In the genomic region with DNA sequence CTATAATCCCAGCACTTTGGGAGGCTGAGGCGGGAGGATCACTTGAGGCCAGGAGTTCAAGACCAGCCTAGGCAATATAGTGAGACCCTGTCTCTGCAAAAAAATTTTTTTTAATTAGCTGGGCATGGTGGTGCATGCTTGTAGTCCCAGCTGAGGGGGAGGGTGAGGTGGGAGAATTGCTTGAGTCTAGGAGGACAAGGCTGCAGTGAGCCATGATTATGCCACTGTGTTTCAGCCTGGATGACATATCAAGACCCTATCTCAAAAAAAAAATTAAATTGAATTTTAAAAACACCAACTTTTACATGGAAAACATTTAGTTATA, we compare ENCODE assay signal across 8 cellular contexts. TPM values are rescaled to one million over a fixed set of nuclear protein-coding genes. Genes with fewer than 3 reads are reported as not detected.
DNase-seq lines count a peak whose midpoint lies in the region; ATAC-seq, FAIRE-seq and TF ChIP-seq lines count a peak whose summit lies in the region.
"Not testable (repeated sequence)": the region's sequence is repeated elsewhere in the genome, so short reads cannot be mapped to it uniquely, and the experiment has no call there.

No MANE protein-coding gene starts in this region.

- TF ChIP-seq CTCF in A549 (IDR thresholded peaks at IDR 0.05); OCI-LY7 (conservative IDR thresholded peaks at IDR 0.05; ENCODE audit: low read length): not testable (repeated sequence)

- H4K91ac ChIP-seq in mesenchymal stem cell (ENCODE audit: low read length), result not testable (repeated sequence)

- peaks cover 20% of the 10 kb centered on the region for H3K4me1 ChIP-seq in A549
- H3K4me1 ChIP-seq in OCI-LY7 (ENCODE audit: insufficient read depth, low read length, poor library complexity, severe bottlenecking), result peaks cover 50% of the 10 kb centered on the region
- not testable (repeated sequence) for H3K4me1 ChIP-seq in mesenchymal stem cell (ENCODE audit: control insufficient read depth, insufficient read depth, low read depth, low read length)

- H2BK15ac ChIP-seq in mesenchymal stem cell (ENCODE audit: low read depth, poor library complexity, severe bottlenecking), result not testable (repeated sequence)

- peak overlapping the region; percentile 97 for H3K4me3 Mint-ChIP-seq in activated CD8-positive, alpha-beta memory T cell treated with anti-CD3 and anti-CD28 coated beads, Interleukin-2, amount 10 ng/mL, durations not matched to agents 7 days and 5 days
- peak overlapping the region; percentile 94 for H3K4me3 Mint-ChIP-seq in dendritic cell treated with granulocyte-macrophage colony-stimulating factor and Interleukin-4, amounts not matched to agents 40 ng/mL and 50 ng/mL, for 4 days

- H3K9ac ChIP-seq in mesenchymal stem cell (ENCODE audit: low read length), result peak overlapping the region; percentile 89

- peaks cover 23% of the 10 kb centered on the region for H3K36me3 ChIP-seq in OCI-LY7 (ENCODE audit: insufficient read depth, low read length)
- H3K36me3 ChIP-seq in mesenchymal stem cell (ENCODE audit: control insufficient read depth in 1 of 2, insufficient read depth in 2 of 2, low read depth in 1 of 2, low read length in 2 of 2), result not testable (repeated sequence)

- H3K14ac ChIP-seq in mesenchymal stem cell (ENCODE audit: low read length in 2 of 2), result not testable (repeated sequence)

- not testable (repeated sequence) for H2BK12ac ChIP-seq in mesenchymal stem cell (ENCODE audit: low read length in 2 of 2)

- peak overlapping the region; percentile 94; the same call in 1 of the 2 replicates for H2AFZ ChIP-seq in OCI-LY7 (ENCODE audit: low read length)
- H2AFZ ChIP-seq in mesenchymal stem cell (ENCODE audit: low read depth, low read length), result not testable (repeated sequence)

- peaks cover 41% of the 10 kb centered on the region for H3K4me1 Mint-ChIP-seq in activated CD8-positive, alpha-beta memory T cell treated with anti-CD3 and anti-CD28 coated beads, Interleukin-2, amount 10 ng/mL, durations not matched to agents 7 days and 5 days
- peaks cover 42% of the 10 kb centered on the region for H3K4me1 Mint-ChIP-seq in dendritic cell treated with granulocyte-macrophage colony-stimulating factor and Interleukin-4, amounts not matched to agents 40 ng/mL and 50 ng/mL, for 4 days (ENCODE audit: low read depth)

- peak overlapping the region; percentile 96 for H3K27ac Mint-ChIP-seq in activated CD8-positive, alpha-beta memory T cell treated with anti-CD3 and anti-CD28 coated beads, Interleukin-2, amount 10 ng/mL, durations not matched to agents 7 days and 5 days
- H3K27ac Mint-ChIP-seq in dendritic cell treated with granulocyte-macrophage colony-stimulating factor and Interleukin-4, amounts not matched to agents 40 ng/mL and 50 ng/mL, for 4 days, result peak overlapping the region; percentile 98

- POLR2A ChIA-PET in A549 (lab: Yijun Ruan, JAX), result not testable (repeated sequence)
- POLR2A ChIA-PET in OCI-LY7 (lab: Charles Lee), result interaction anchor here (0.5 to 2.2 kb wide), 7 partner anchors 9 to 93 kb away, joined by 3 to 9 read pairs (median 3); a partner anchor contains a TSS

- not testable (repeated sequence) for H3K9me3 ChIP-seq in A549; OCI-LY7 (ENCODE audit: low read length); mesenchymal stem cell (ENCODE audit: control insufficient read depth, low read length)

- CTCF ChIA-PET in A549 (lab: Yijun Ruan, JAX), result interaction anchor here (1.1 kb wide), 1 partner anchor 23 kb away, joined by 3 read pairs; no protein-coding TSS in a partner anchor
- CTCF ChIA-PET in OCI-LY7 (lab: Charles Lee; ENCODE audit: unreplicated experiment), result not testable (repeated sequence)
- CTCF ChIA-PET in activated CD8-positive, alpha-beta memory T cell treated with anti-CD3 and anti-CD28 coated beads, Interleukin-2, amount 10 ng/mL, durations not matched to agents 7 days and 5 days (lab: Charles Lee), result interaction anchor here (1.1 to 1.9 kb wide), 4 partner anchors 43 to 206 kb away, joined by 3 to 6 read pairs (median 5); a partner anchor contains a TSS

- ATAC-seq in A549, result not testable (repeated sequence)
- ATAC-seq in GM19351 (IDR thresholded peaks at IDR 0.05; ENCODE audit: unreplicated experiment), result peak; percentile 15
- peak; percentile 17 for ATAC-seq in HG03066 (IDR thresholded peaks at IDR 0.05; ENCODE audit: low read depth, unreplicated experiment)
- peak; percentile 22 for ATAC-seq in activated CD8-positive, alpha-beta memory T cell treated with anti-CD3 and anti-CD28 coated beads, Interleukin-2, amount 10 ng/mL, durations not matched to agents 7 days and 5 days

- not testable (repeated sequence) for H3K79me1 ChIP-seq in mesenchymal stem cell (replicated peaks; ENCODE audit: low read length, poor library complexity, severe bottlenecking)

- H3K4me2 ChIP-seq in A549, result peak overlapping the region; percentile 93
- H3K4me2 ChIP-seq in OCI-LY7 (ENCODE audit: low read length), result peak overlapping the region; percentile 84
- H3K4me2 ChIP-seq in mesenchymal stem cell (ENCODE audit: low read length, poor library complexity, severe bottlenecking), result not testable (repeated sequence)

- H2BK5ac ChIP-seq in mesenchymal stem cell (ENCODE audit: low read depth, low read length, poor library complexity, severe bottlenecking), result not testable (repeated sequence)

- H2BK120ac ChIP-seq in mesenchymal stem cell (ENCODE audit: low read depth, low read length), result not testable (repeated sequence)

- not testable (repeated sequence) for H4K20me1 ChIP-seq in OCI-LY7 (ENCODE audit: insufficient read depth, low read length)

- TF ChIP-seq RAD21 in A549 (conservative IDR thresholded peaks at IDR 0.05 in 1 of 2, IDR thresholded peaks at IDR 0.05 in 1 of 2), result not testable (repeated sequence)

- H3K4me3 ChIP-seq in A549, result not testable (repeated sequence)
- H3K4me3 ChIP-seq in OCI-LY7 (ENCODE audit: low read depth, low read length, poor library complexity, severe bottlenecking) (peak overlapping the region; percentile 87), mesenchymal stem cell (ENCODE audit: insufficient read depth in 1 of 2, low read depth in 1 of 2, low read length in 2 of 2) (peak overlapping the region in 1 of 2 experiments; percentile 72)

- WGBS in A549 (ENCODE audit: missing lambda C conversion rate), result 100% methylated on average over 1 of the region's 1 CpG
- 88% methylated on average over 1 of the region's 1 CpG for WGBS in mesenchymal stem cell

- not testable (repeated sequence) for DNase-seq in A549 (ENCODE audit: low read depth in 1 of 2, low spot score in 1 of 2); OCI-LY7 (ENCODE audit: low spot score); activated CD8-positive, alpha-beta memory T cell treated with anti-CD3 and anti-CD28 coated beads, Interleukin-2, amount 10 ng/mL, durations not matched to agents 7 days and 5 days; mesenchymal stem cell
- DNase-seq in stimulated activated CD4-positive, alpha-beta T cell treated with anti-CD3 and anti-CD28 coated beads, Interleukin-2, amount 100 ng/mL, for 4 hours (ENCODE audit: low read depth), result peak; percentile 1

- intact Hi-C loops in OCI-LY7 (cut with micrococcal nuclease; ENCODE audit: unreplicated experiment), result loop anchor here (1.0 to 5.0 kb wide), 2 partner anchors 156 to 204 kb away; no protein-coding TSS in a partner anchor
- intact Hi-C loops in dendritic cell treated with granulocyte-macrophage colony-stimulating factor and Interleukin-4, amounts not matched to agents 40 ng/mL and 50 ng/mL, for 4 days (cut with micrococcal nuclease), result loop anchor here (2.0 to 10.0 kb wide), 2 partner anchors 25 to 209 kb away; a partner anchor contains a TSS

- not testable (repeated sequence) for H3K23ac ChIP-seq in mesenchymal stem cell (ENCODE audit: low read length in 2 of 2)

- peaks cover 47% of the 10 kb centered on the region for H3K79me2 ChIP-seq in OCI-LY7 (ENCODE audit: insufficient read depth, low read depth, low read length)

- peaks cover 24% of the 10 kb centered on the region for H3K36me3 Mint-ChIP-seq in activated CD8-positive, alpha-beta memory T cell treated with anti-CD3 and anti-CD28 coated beads, Interleukin-2, amount 10 ng/mL, durations not matched to agents 7 days and 5 days
- H3K36me3 Mint-ChIP-seq in dendritic cell treated with granulocyte-macrophage colony-stimulating factor and Interleukin-4, amounts not matched to agents 40 ng/mL and 50 ng/mL, for 4 days (ENCODE audit: low read depth), result peaks cover 48% of the 10 kb centered on the region

- not testable (repeated sequence) for H3K27me3 Mint-ChIP-seq in activated CD8-positive, alpha-beta memory T cell treated with anti-CD3 and anti-CD28 coated beads, Interleukin-2, amount 10 ng/mL, durations not matched to agents 7 days and 5 days; dendritic cell treated with granulocyte-macrophage colony-stimulating factor and Interleukin-4, amounts not matched to agents 40 ng/mL and 50 ng/mL, for 4 days

- H4K8ac ChIP-seq in mesenchymal stem cell (ENCODE audit: low read length), result not testable (repeated sequence)

- not testable (repeated sequence) for H3K27me3 ChIP-seq in mesenchymal stem cell (ENCODE audit: control insufficient read depth in 1 of 2, insufficient read depth in 1 of 2, low read length in 2 of 2)

- peak overlapping the region in 1 of 2 experiments; percentile 17 for H3K4ac ChIP-seq in mesenchymal stem cell (ENCODE audit: low read depth in 1 of 2, low read length in 2 of 2)

- not testable (repeated sequence) for H3K9me3 Mint-ChIP-seq in activated CD8-positive, alpha-beta memory T cell treated with anti-CD3 and anti-CD28 coated beads, Interleukin-2, amount 10 ng/mL, durations not matched to agents 7 days and 5 days (ENCODE audit: low read depth); dendritic cell treated with granulocyte-macrophage colony-stimulating factor and Interleukin-4, amounts not matched to agents 40 ng/mL and 50 ng/mL, for 4 days

- not testable (repeated sequence) for TF ChIP-seq EP300 in A549 (IDR thresholded peaks at IDR 0.05)

- TF ChIP-seq POLR2A in A549 (IDR thresholded peaks at IDR 0.05; ENCODE audit: low read length), result not testable (repeated sequence)

- H3K9me2 ChIP-seq in OCI-LY7 (ENCODE audit: insufficient read depth, low read length), result not testable (repeated sequence)

- not testable (repeated sequence) for FAIRE-seq in A549 (lab: Jason Lieb, UNC)

- BruUV-seq in OCI-LY7 (replicated peaks; lab: Mats Ljungman, UMichigan), result not testable (repeated sequence)

- H3K18ac ChIP-seq in mesenchymal stem cell (ENCODE audit: low read depth in 1 of 2, low read length in 2 of 2), result not testable (repeated sequence)

- H3K27ac ChIP-seq in A549 (peak overlapping the region; percentile 71 to 79), OCI-LY7 (ENCODE audit: low read depth, low read length, poor library complexity, severe bottlenecking) (peak overlapping the region; percentile 80)
- H3K27ac ChIP-seq in mesenchymal stem cell (ENCODE audit: low read length, poor library complexity, severe bottlenecking), result not testable (repeated sequence)

- not testable (repeated sequence) for H2AK5ac ChIP-seq in mesenchymal stem cell (ENCODE audit: low read length, severe bottlenecking)

RNA-seq across cellular contexts. Expression of a gene that starts 0.4 kb away (rescaled TPM):
- polyA plus RNA-seq in A549 (2011; rRNA removed) (29.6 and 33.9 TPM in 2 replicates), A549 (2017; fragmentation: RNase III; extraction: RNeasy Plus Mini Kit Qiagen cat#74134 plus additional on column Dnase treatment) (9.4 to 11.5 TPM (median 10.7 TPM) in 3 replicates)
- polyA plus RNA-seq in A549 (2012; cell fraction: cytosol; rRNA removed), result 3.9 TPM in 2 replicates
- polyA plus RNA-seq in A549 (2012; cell fraction: nucleus; rRNA removed), result 1.3 and 1.4 TPM in 2 replicates
- polyA minus RNA-seq in A549 (2011; rRNA and poly(A)+ RNA removed), result 8.7 and 12.0 TPM in 2 replicates
- total RNA-seq in OCI-LY7 (2014; rRNA removed; shearing (Covaris generic)), result 38.7 and 47.4 TPM in 2 replicates
- total RNA-seq in OCI-LY7 (2022), result 40.6 and 42.6 TPM in 2 replicates
- 10 to 100 TPM; 85.3 to 95.9 TPM for total RNA-seq in activated CD8-positive, alpha-beta memory T cell treated with anti-CD3 and anti-CD28 coated beads, Interleukin-2, amount 10 ng/mL, durations not matched to agents 7 days and 5 days
- polyA plus RNA-seq in mesenchymal stem cell (2013, experiment 1 of 2), result 1.3 TPM
- 1.1 TPM for polyA plus RNA-seq in mesenchymal stem cell (2013, experiment 2 of 2)

RNA-seq across cellular contexts. Expression of a gene that starts 42.1 kb away (rescaled TPM):
- polyA plus RNA-seq in A549 (2011; rRNA removed) (5.0 and 6.7 TPM in 2 replicates), A549 (2017; fragmentation: RNase III; extraction: RNeasy Plus Mini Kit Qiagen cat#74134 plus additional on column Dnase treatment) (2.4 to 2.5 TPM (median 2.4 TPM) in 3 replicates)
- polyA plus RNA-seq in A549 (2012; cell fraction: cytosol; rRNA removed), result 1.6 and 1.8 TPM in 2 replicates
- polyA plus RNA-seq in A549 (2012; cell fraction: nucleus; rRNA removed), result 7.3 and 13.3 TPM in 2 replicates
- 0.95 and 1.8 TPM in 2 replicates for polyA minus RNA-seq in A549 (2011; rRNA and poly(A)+ RNA removed)
- 1.6 and 1.8 TPM in 2 replicates for total RNA-seq in OCI-LY7 (2014; rRNA removed; shearing (Covaris generic))
- 1.8 and 2.1 TPM in 2 replicates for total RNA-seq in OCI-LY7 (2022)
- 1 to 10 TPM; 5.7 to 6.4 TPM for total RNA-seq in activated CD8-positive, alpha-beta memory T cell treated with anti-CD3 and anti-CD28 coated beads, Interleukin-2, amount 10 ng/mL, durations not matched to agents 7 days and 5 days
- 2.6 TPM for polyA plus RNA-seq in mesenchymal stem cell (2013, experiment 1 of 2)
- 2.2 TPM for polyA plus RNA-seq in mesenchymal stem cell (2013, experiment 2 of 2)

RNA-seq across cellular contexts. Expression of a gene that starts 45.2 kb away (rescaled TPM):
- 20.6 and 30.6 TPM in 2 replicates for polyA plus RNA-seq in A549 (2011; rRNA removed)
- polyA plus RNA-seq in A549 (2012; cell fraction: cytosol; rRNA removed), result 2.7 and 3.5 TPM in 2 replicates
- polyA plus RNA-seq in A549 (2012; cell fraction: nucleus; rRNA removed), result 2.1 and 3.9 TPM in 2 replicates
- 8.9 to 13.6 TPM (median 11.6 TPM) in 3 replicates for polyA plus RNA-seq in A549 (2017; fragmentation: RNase III; extraction: RNeasy Plus Mini Kit Qiagen cat#74134 plus additional on column Dnase treatment)
- polyA minus RNA-seq in A549 (2011; rRNA and poly(A)+ RNA removed), result 5.1 and 5.2 TPM in 2 replicates
- not detected in 2 replicates for total RNA-seq in OCI-LY7 (2014; rRNA removed; shearing (Covaris generic))
- 0.22 and 0.89 TPM in 2 replicates for total RNA-seq in OCI-LY7 (2022)
- under 1 TPM in 1 of 2 experiments, not detected in 1; 0.26 TPM for total RNA-seq in activated CD8-positive, alpha-beta memory T cell treated with anti-CD3 and anti-CD28 coated beads, Interleukin-2, amount 10 ng/mL, durations not matched to agents 7 days and 5 days
- polyA plus RNA-seq in mesenchymal stem cell (2013, experiment 1 of 2), result not detected
- not detected for polyA plus RNA-seq in mesenchymal stem cell (2013, experiment 2 of 2)
